10 cellular contexts compared by ENCODE assay signal in genomic region chr3:49119036-49119435, GRCh38. TPM values are rescaled to one million over a fixed set of nuclear protein-coding genes. Genes with fewer than 3 reads are reported as not detected.
DNase-seq lines count a peak whose midpoint lies in the region; ATAC-seq, FAIRE-seq and TF ChIP-seq lines count a peak whose summit lies in the region.
"Had no signal": no experiment of that assay in that cellular context is flagged by ENCODE, and none has a peak within 500 bp of the region (broad histone marks: within the 10 kb centered on the region; RNA-seq: fewer than 3 reads in every experiment).

No MANE protein-coding gene starts in this region.

- POLR2A ChIA-PET in activated naive CD8-positive, alpha-beta T cell treated with anti-CD3 and anti-CD28 coated beads, Interleukin-2, amount 10 ng/mL, durations not matched to agents 7 days and 5 days (lab: Charles Lee) = interaction anchor here (0.9 to 4.7 kb wide), 3 partner anchors 25 to 99 kb away, joined by 3 to 55 read pairs (median 17); partner anchors contain the start of genes NDUFAF3 and QRICH1

- H3K27me3 Mint-ChIP-seq in activated naive CD8-positive, alpha-beta T cell treated with anti-CD3 and anti-CD28 coated beads, Interleukin-2, amount 10 ng/mL, durations not matched to agents 7 days and 5 days = no peaks in the 10 kb centered on the region

- H3K36me3 ChIP-seq in heart right ventricle (peaks cover 4 to 84% (median 75%) of the 10 kb centered on the region in 9 donors), kidney (ENCODE audit: control insufficient read depth in 1 of 2, insufficient read depth in 2 of 2, low read length in 2 of 2) (peaks cover 56 to 76% of the 10 kb centered on the region in 2 donors), tibial artery (peaks cover 72 to 81% (median 80%) of the 10 kb centered on the region in 3 donors)

- peak overlapping the region; percentile 92 for H3K4me3 Mint-ChIP-seq in activated naive CD8-positive, alpha-beta T cell treated with anti-CD3 and anti-CD28 coated beads, Interleukin-2, amount 10 ng/mL, durations not matched to agents 7 days and 5 days

- H3K4me1 Mint-ChIP-seq in activated naive CD8-positive, alpha-beta T cell treated with anti-CD3 and anti-CD28 coated beads, Interleukin-2, amount 10 ng/mL, durations not matched to agents 7 days and 5 days = peaks cover 5% of the 10 kb centered on the region

- H3K4me3 ChIP-seq in heart right ventricle = peak overlapping the region in 7 of 10 donors; percentile 74 to 99 (median 94)
- H3K4me3 ChIP-seq in kidney (ENCODE audit: low read length in 2 of 2) = peak overlapping the region; percentile 80 to 91
- H3K4me3 ChIP-seq in tibial artery = peak overlapping the region; percentile 80 to 83

- intact Hi-C loops in heart right ventricle (cut with DNase I) = no loop called here
- intact Hi-C loops in Right ventricle myocardium superior (cut with DNase I) = no loop called here
- intact Hi-C loops in kidney (cut with DNase I) = no loop called here
- intact Hi-C loops in tibial artery (cut with DNase I; ENCODE audit: low total_unique reads) = no loop called here

- 46% methylated on average over 10 of the region's 10 CpGs for WGBS in heart right ventricle, 2 donors

- peaks cover 11% of the 10 kb centered on the region for H3K36me3 Mint-ChIP-seq in activated naive CD8-positive, alpha-beta T cell treated with anti-CD3 and anti-CD28 coated beads, Interleukin-2, amount 10 ng/mL, durations not matched to agents 7 days and 5 days

- no peaks in the 10 kb centered on the region for H3K27me3 ChIP-seq in heart right ventricle
- no peaks in the 10 kb centered on the region for H3K27me3 ChIP-seq in tibial artery

- H3K27ac Mint-ChIP-seq in activated naive CD8-positive, alpha-beta T cell treated with anti-CD3 and anti-CD28 coated beads, Interleukin-2, amount 10 ng/mL, durations not matched to agents 7 days and 5 days = peak overlapping the region; percentile 67

- FAIRE-seq in kidney (lab: Jason Lieb, UNC) = no peak
- FAIRE-seq: islet of Langerhans had no signal

- H3K4me1 ChIP-seq in heart right ventricle (peaks cover 13 to 29% (median 22%) of the 10 kb centered on the region in 9 donors), kidney (ENCODE audit: control insufficient read depth in 1 of 2, insufficient read depth in 1 of 2, low read depth in 1 of 2, low read length in 2 of 2) (peaks cover 10 to 15% of the 10 kb centered on the region in 2 donors), tibial artery (peaks cover 5 to 26% (median 20%) of the 10 kb centered on the region in 4 donors)

- H3K9me3 Mint-ChIP-seq in activated naive CD8-positive, alpha-beta T cell treated with anti-CD3 and anti-CD28 coated beads, Interleukin-2, amount 10 ng/mL, durations not matched to agents 7 days and 5 days = no peaks in the 10 kb centered on the region

- no peak for DNase-seq in heart right ventricle
- DNase-seq in Right ventricle myocardium superior = no peak
- DNase-seq in activated naive CD8-positive, alpha-beta T cell treated with anti-CD3 and anti-CD28 coated beads, Interleukin-2, amount 10 ng/mL, durations not matched to agents 7 days and 5 days = no peak
- DNase-seq in kidney = no peak
- DNase-seq in tibial artery = no peak
- no peak for DNase-seq in NK-92 (lab: John Stamatoyannopoulos, UW; ENCODE audit: unreplicated experiment)
- DNase-seq in RKO (ENCODE audit: low spot score) = no peak
- DNase-seq: NCI-H1105 had no signal

- peak overlapping the region in 9 of 10 donors; percentile 90 to 100 (median 98) for H3K27ac ChIP-seq in heart right ventricle
- H3K27ac ChIP-seq in kidney (ENCODE audit: low read depth in 2 of 2, low read length in 2 of 2) = no peak overlapping the region
- peak overlapping the region; percentile 91 to 96 for H3K27ac ChIP-seq in tibial artery

- TF ChIP-seq CTCF in heart right ventricle (IDR thresholded peaks at IDR 0.05) (no peak), kidney (IDR thresholded peaks at IDR 0.05; ENCODE audit: borderline replicate concordance, extremely low read depth, insufficient read depth) (no peak), tibial artery (IDR thresholded peaks at IDR 0.05) (no peak)

- peak overlapping the region; percentile 12 to 89 for H3K9ac ChIP-seq in kidney (ENCODE audit: low read length in 2 of 2)

- no peaks in the 10 kb centered on the region for H3K9me3 ChIP-seq in heart right ventricle
- no peaks in the 10 kb centered on the region for H3K9me3 ChIP-seq in kidney (ENCODE audit: control insufficient read depth in 1 of 2, low read length in 2 of 2)
- no peaks in the 10 kb centered on the region for H3K9me3 ChIP-seq in tibial artery

- ATAC-seq in heart right ventricle (peak in 1 of 8 donors; percentile 8), Right ventricle myocardium superior (ENCODE audit: poor library complexity) (no peak), HG03175 (IDR thresholded peaks at IDR 0.05; ENCODE audit: unreplicated experiment) (no peak)
- ATAC-seq in activated naive CD8-positive, alpha-beta T cell treated with anti-CD3 and anti-CD28 coated beads, Interleukin-2, amount 10 ng/mL, durations not matched to agents 7 days and 5 days (ENCODE audit: low read depth) = no peak

RNA-seq across cellular contexts. Expression of gene USP19, which starts 1.6 kb away (rescaled TPM):
- 10 to 100 TPM; 47.5 to 78.1 (median 62.5) TPM for total RNA-seq in heart right ventricle
- 10 to 100 TPM; 18.1 to 20.2 TPM for polyA plus RNA-seq in heart right ventricle
- 55.5 TPM for total RNA-seq in Right ventricle myocardium superior
- 10 to 100 TPM; 77.8 to 78.2 TPM for total RNA-seq in activated naive CD8-positive, alpha-beta T cell treated with anti-CD3 and anti-CD28 coated beads, Interleukin-2, amount 10 ng/mL, durations not matched to agents 7 days and 5 days
- total RNA-seq in kidney = 67.2 TPM
- polyA plus RNA-seq in kidney (ENCODE audit: insufficient read depth, low read depth, low replicate concordance) = 29.3 TPM

RNA-seq across cellular contexts. Expression of gene LAMB2, which starts 13.8 kb away (rescaled TPM):
- total RNA-seq in heart right ventricle = 100 to 1,000 TPM; 575 to 961 (median 776) TPM
- polyA plus RNA-seq in heart right ventricle = 1,000 to 10,000 TPM in 1 of 2 donors, 100 to 1,000 TPM in 1; 423 to 1,204 TPM
- total RNA-seq in Right ventricle myocardium superior = 568 TPM
- total RNA-seq in activated naive CD8-positive, alpha-beta T cell treated with anti-CD3 and anti-CD28 coated beads, Interleukin-2, amount 10 ng/mL, durations not matched to agents 7 days and 5 days = 1 to 10 TPM in 1 of 2 experiments, under 1 TPM in 1; 0.45 to 1.2 TPM
- total RNA-seq in kidney = 444 TPM
- 460 TPM for polyA plus RNA-seq in kidney (ENCODE audit: insufficient read depth, low read depth, low replicate concordance)

RNA-seq across cellular contexts. Expression of gene QARS1, which starts 14.5 kb away (rescaled TPM):
- total RNA-seq in heart right ventricle (100 to 1,000 TPM; 173 to 265 (median 206) TPM), Right ventricle myocardium superior (207 TPM), kidney (231 TPM)
- polyA plus RNA-seq in heart right ventricle (100 to 1,000 TPM; 120 to 369 TPM), kidney (ENCODE audit: insufficient read depth, low read depth, low replicate concordance) (209 TPM)
- total RNA-seq in activated naive CD8-positive, alpha-beta T cell treated with anti-CD3 and anti-CD28 coated beads, Interleukin-2, amount 10 ng/mL, durations not matched to agents 7 days and 5 days = 100 to 1,000 TPM; 223 to 237 TPM

RNA-seq across cellular contexts. Expression of gene QRICH1, which starts 25.2 kb away (rescaled TPM):
- total RNA-seq in heart right ventricle (10 to 100 TPM; 54.5 to 72.5 (median 58.7) TPM), Right ventricle myocardium superior (46.2 TPM), kidney (92.1 TPM)
- polyA plus RNA-seq in heart right ventricle (10 to 100 TPM; 21.1 to 34.2 TPM), kidney (ENCODE audit: insufficient read depth, low read depth, low replicate concordance) (23.0 TPM)
- 100 to 1,000 TPM; 141 to 153 TPM for total RNA-seq in activated naive CD8-positive, alpha-beta T cell treated with anti-CD3 and anti-CD28 coated beads, Interleukin-2, amount 10 ng/mL, durations not matched to agents 7 days and 5 days

RNA-seq across cellular contexts. Expression of gene CCDC71, which starts 47.1 kb away (rescaled TPM):
- total RNA-seq in heart right ventricle (10 to 100 TPM; 10.4 to 16.9 (median 12.3) TPM), Right ventricle myocardium superior (9.4 TPM), kidney (27.6 TPM)
- polyA plus RNA-seq in heart right ventricle (10 to 100 TPM in 1 of 2 donors, 1 to 10 TPM in 1; 7.2 to 16.3 TPM), kidney (ENCODE audit: insufficient read depth, low read depth, low replicate concordance) (21.0 TPM)
- total RNA-seq in activated naive CD8-positive, alpha-beta T cell treated with anti-CD3 and anti-CD28 coated beads, Interleukin-2, amount 10 ng/mL, durations not matched to agents 7 days and 5 days = 10 to 100 TPM; 27.5 to 29.2 TPM

Comparison
In these comparisons a context has a peak if more than half of its experiments do, and no peak if none do; other contexts are left out.
1. H3K27ac ChIP-seq: peak in heart right ventricle (9 of 10) and tibial artery (2 of 2); none in kidney (0 of 2).
2. RNA of gene LAMB2, which starts 13.8 kb away (total RNA-seq): 575 to 961 TPM in heart right ventricle, 568 TPM in Right ventricle myocardium superior (single experiment) and 444 TPM in kidney (single experiment); 0.45 to 1.2 TPM in activated naive CD8-positive, alpha-beta T cell treated with anti-CD3 and anti-CD28 coated beads, Interleukin-2, amount 10 ng/mL, durations not matched to agents 7 days and 5 days; every median in the first group is over 100 times any median in the second.
3. Peak in every context shown above with its lines, with median percentiles within 50 percentile points of each other: H3K4me3 ChIP-seq.